11 cellular contexts compared by ENCODE assay signal in genomic region chr1:206471993-206472392, GRCh38. TPM values are rescaled to one million over a fixed set of nuclear protein-coding genes. Genes with fewer than 3 reads are reported as not detected.
A peak's percentile ranks its signal among the peaks of the same experiment; 100 is the strongest.
DNase-seq lines count a peak whose midpoint lies in the region; ATAC-seq, FAIRE-seq and TF ChIP-seq lines count a peak whose summit lies in the region.
"Had no signal": no experiment of that assay in that cellular context is flagged by ENCODE, and none has a peak within 500 bp of the region (broad histone marks: within the 10 kb centered on the region; RNA-seq: fewer than 3 reads in every experiment).

No MANE protein-coding gene starts in this region.

- no peak for FAIRE-seq in D721Med (lab: Jason Lieb, UNC)

- H3K4me1 Mint-ChIP-seq in Caco-2 (ENCODE audit: low read depth, unreplicated experiment), result peaks cover 18% of the 10 kb centered on the region
- H3K4me1 Mint-ChIP-seq in natural killer cell, result peaks cover 27 to 49% of the 10 kb centered on the region in 2 donors

- peak overlapping the region; percentile 44 for H3K27ac ChIP-seq in KMS-11
- H3K27ac ChIP-seq: left ventricle myocardium inferior had no signal

- TF ChIP-seq CTCF in Caco-2 (IDR thresholded peaks at IDR 0.05; ENCODE audit: insufficient read depth in 1 of 2, low read depth in 1 of 2, low read length in 1 of 2, severe bottlenecking in 1 of 2, unreplicated experiment in 1 of 2), result no peak
- no peak for TF ChIP-seq CTCF in KMS-11 (conservative IDR thresholded peaks at IDR 0.05; ENCODE audit: low read depth, low read length)
- TF ChIP-seq CTCF in natural killer cell (IDR thresholded peaks at IDR 0.05), result no peak
- TF ChIP-seq CTCF in D721Med (IDR thresholded peaks at IDR 0.05; ENCODE audit: insufficient read depth, missing control alignments), result no peak

- ATAC-seq in activated naive CD4-positive, alpha-beta T cell treated with anti-CD3 and anti-CD28 coated beads, Interleukin-2, amount 50 U/mL, for 72 hours, result peak in 1 of 2 donors; percentile 25
- ATAC-seq in natural killer cell (peak in 1 of 3 donors; percentile 28), HG03460 (IDR thresholded peaks at IDR 0.05; ENCODE audit: unreplicated experiment) (no peak)

- H3K36me3 ChIP-seq in Caco-2 (ENCODE audit: control insufficient read depth, insufficient read depth, low read length) (no peaks in the 10 kb centered on the region), KMS-11 (ENCODE audit: insufficient read depth) (0 out of 2 replicates have a peak, but pooled peaks cover 4% of the 10 kb centered on the region)
- H3K36me3 ChIP-seq: left ventricle myocardium inferior had no signal

- H3K36me3 Mint-ChIP-seq in Caco-2 (ENCODE audit: insufficient read depth, unreplicated experiment) (peaks cover 10% of the 10 kb centered on the region), natural killer cell (no peaks in the 10 kb centered on the region)
- H3K36me3 Mint-ChIP-seq in activated naive CD4-positive, alpha-beta T cell treated with anti-CD3 and anti-CD28 coated beads, Interleukin-2, amount 50 U/mL, for 72 hours, result peaks cover 0 to 52% of the 10 kb centered on the region in 2 donors

- peaks cover 8% of the 10 kb centered on the region; the same call in 1 of the 2 replicates for H3K79me2 ChIP-seq in KMS-11 (ENCODE audit: insufficient read depth, low read depth)

- H3K27me3 ChIP-seq in Caco-2 (replicated peaks; ENCODE audit: control insufficient read depth, insufficient read depth, low read length) (no peaks in the 10 kb centered on the region), KMS-11 (ENCODE audit: insufficient read depth, low read depth) (no peaks in the 10 kb centered on the region)
- H3K27me3 ChIP-seq: cardiac muscle cell had no signal

- peak overlapping the region; percentile 67; the same call in 1 of the 2 replicates for H3K9ac ChIP-seq in KMS-11

- H3K4me2 ChIP-seq in KMS-11, result peak overlapping the region; percentile 91

- no peaks in the 10 kb centered on the region for H3K27me3 Mint-ChIP-seq in Caco-2 (ENCODE audit: insufficient read depth, unreplicated experiment)
- H3K27me3 Mint-ChIP-seq in natural killer cell (ENCODE audit: low read depth in 2 of 2), result peaks cover 0 to 8% of the 10 kb centered on the region in 2 donors

- BruUV-seq in Caco-2 (replicated peaks; lab: Mats Ljungman, UMichigan), result no TSS peak

- intact Hi-C loops in Caco-2 (cut with micrococcal nuclease; ENCODE audit: unreplicated experiment), result no loop called here
- intact Hi-C loops in natural killer cell (cut with micrococcal nuclease), result no loop called here

- H3K4me3 Mint-ChIP-seq in Caco-2 (ENCODE audit: unreplicated experiment), result peak overlapping the region; percentile 79
- H3K4me3 Mint-ChIP-seq in natural killer cell, result peak overlapping the region; percentile 95

- POLR2A ChIA-PET in Caco-2 (lab: Charles Lee), result no interaction called here

- CTCF ChIA-PET in Caco-2 (lab: Charles Lee), result interaction anchor here (3.0 kb wide), 1 partner anchor 7 kb away, joined by 28 read pairs; no protein-coding TSS in a partner anchor

- no peak for DNase-seq in Caco-2
- DNase-seq in activated naive CD4-positive, alpha-beta T cell treated with anti-CD3 and anti-CD28 coated beads, Interleukin-2, amount 50 U/mL, for 72 hours (ENCODE audit: low spot score in 2 of 2), result no peak
- no peak for DNase-seq in natural killer cell
- DNase-seq in HT-29 (ENCODE audit: low spot score), result no peak
- DNase-seq in D721Med (ENCODE audit: insufficient read length, low spot score), result no peak
- no peak for DNase-seq in C1 segment of cervical spinal cord (lab: John Stamatoyannopoulos, UW)
- DNase-seq: left ventricle myocardium inferior, NCI-H1694 had no signal

- H3K27ac Mint-ChIP-seq in Caco-2 (ENCODE audit: unreplicated experiment) (no peak overlapping the region), natural killer cell (peak overlapping the region; percentile 71 to 91)
- peak overlapping the region; percentile 91 to 92 for H3K27ac Mint-ChIP-seq in activated naive CD4-positive, alpha-beta T cell treated with anti-CD3 and anti-CD28 coated beads, Interleukin-2, amount 50 U/mL, for 72 hours

- no peak overlapping the region for H3K4me3 ChIP-seq in Caco-2 (ENCODE audit: low read depth, low read length)
- H3K4me3 ChIP-seq in KMS-11 (IDR thresholded peaks at IDR 0.05; ENCODE audit: insufficient read depth, low read depth, low read length), result no peak overlapping the region
- H3K4me3 ChIP-seq: left ventricle myocardium inferior had no signal

- no peak overlapping the region for H2AFZ ChIP-seq in KMS-11 (ENCODE audit: low read depth)

- no peaks in the 10 kb centered on the region for H3K9me3 ChIP-seq in Caco-2
- H3K9me3 ChIP-seq: left ventricle myocardium inferior had no signal

- H3K4me1 ChIP-seq in Caco-2, result peaks cover 20% of the 10 kb centered on the region
- peaks cover 66% of the 10 kb centered on the region for H3K4me1 ChIP-seq in KMS-11 (ENCODE audit: low read depth, poor library complexity, severe bottlenecking)

- H3K9me3 Mint-ChIP-seq in Caco-2 (ENCODE audit: unreplicated experiment), result no peaks in the 10 kb centered on the region
- no peaks in the 10 kb centered on the region for H3K9me3 Mint-ChIP-seq in activated naive CD4-positive, alpha-beta T cell treated with anti-CD3 and anti-CD28 coated beads, Interleukin-2, amount 50 U/mL, for 72 hours
- no peaks in the 10 kb centered on the region for H3K9me3 Mint-ChIP-seq in natural killer cell

- no peaks in the 10 kb centered on the region for H4K20me1 ChIP-seq in KMS-11 (ENCODE audit: insufficient read depth)

RNA-seq across cellular contexts. Expression of gene IKBKE, which starts 1.7 kb away (rescaled TPM):
- total RNA-seq in Caco-2 (2022) (9.0 and 12.7 TPM in 2 replicates), natural killer cell (10 to 100 TPM; 31.6 to 34.6 (median 32.2) TPM)
- total RNA-seq in activated naive CD4-positive, alpha-beta T cell treated with anti-CD3 and anti-CD28 coated beads, Interleukin-2, amount 50 U/mL, for 72 hours, result 10 to 100 TPM in 1 of 2 donors, 1 to 10 TPM in 1; 4.5 to 40.7 TPM
- 11.7 and 12.0 TPM in 2 replicates for total RNA-seq in HT-29 (2014; rRNA removed; shearing (Covaris generic))

RNA-seq across cellular contexts. Expression of gene RASSF5, which starts 35.3 kb away (rescaled TPM):
- total RNA-seq in Caco-2 (2022) (0.86 and 1.3 TPM in 2 replicates), natural killer cell (100 to 1,000 TPM; 231 to 333 (median 279) TPM)
- total RNA-seq in activated naive CD4-positive, alpha-beta T cell treated with anti-CD3 and anti-CD28 coated beads, Interleukin-2, amount 50 U/mL, for 72 hours, result 100 to 1,000 TPM; 212 to 239 TPM
- total RNA-seq in HT-29 (2014; rRNA removed; shearing (Covaris generic)), result 7.9 and 8.8 TPM in 2 replicates

Comparison
In these comparisons a context has a peak if more than half of its experiments do, and no peak if none do; other contexts are left out.
1. RNA of gene RASSF5, which starts 35.3 kb away (total RNA-seq): 231 to 333 TPM in natural killer cell and 212 to 239 TPM in activated naive CD4-positive, alpha-beta T cell treated with anti-CD3 and anti-CD28 coated beads, Interleukin-2, amount 50 U/mL, for 72 hours; 7.9 to 8.8 TPM in HT-29 and 0.86 to 1.3 TPM in Caco-2; every median in the first group is over 10 times any median in the second.